In the genomic region with DNA sequence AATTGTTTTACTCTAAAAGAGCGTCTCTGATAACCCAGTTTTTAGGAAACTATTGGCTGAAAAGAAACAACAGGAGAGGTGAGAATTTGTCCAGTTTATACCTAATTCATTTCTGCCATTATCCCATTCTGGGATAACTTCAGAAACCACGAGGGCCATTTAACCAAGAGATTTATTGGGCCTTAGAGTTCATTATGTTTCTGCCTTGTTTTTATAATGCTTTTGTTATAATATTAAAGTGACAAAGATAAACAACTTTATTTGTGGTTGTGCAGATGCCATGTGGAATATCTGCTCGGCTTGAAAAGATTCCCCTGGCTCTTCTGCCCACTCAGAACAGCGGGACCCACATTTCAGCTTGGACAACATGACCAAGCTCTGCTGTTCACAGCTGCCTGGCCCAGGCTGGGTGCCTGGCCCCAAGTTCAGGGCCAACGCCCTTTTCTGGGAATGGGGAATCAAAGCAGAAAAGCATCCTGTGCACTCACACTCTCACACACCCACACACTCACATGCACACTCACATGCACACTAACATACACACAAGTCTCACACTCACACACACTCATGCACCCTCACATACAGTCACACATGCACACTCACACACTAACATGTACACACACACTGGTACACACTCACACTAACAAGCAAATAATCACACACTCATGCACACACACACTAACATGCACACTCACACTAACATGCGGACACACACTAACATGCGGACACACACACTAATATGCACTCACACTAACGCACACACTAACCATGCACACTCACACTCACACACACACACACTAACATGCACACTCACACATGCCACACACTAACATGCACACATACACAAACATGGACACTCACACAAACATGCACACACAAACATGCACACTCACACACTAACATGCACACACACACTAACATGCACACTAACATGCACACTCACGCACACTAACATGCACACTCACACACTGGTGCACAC, we compare ENCODE assay signal across 8 cellular contexts.
DNase-seq lines count a peak whose midpoint lies in the region; ATAC-seq and TF ChIP-seq lines count a peak whose summit lies in the region.
"Had no signal": no experiment of that assay in that cellular context is flagged by ENCODE, and none has a peak within 500 bp of the region (broad histone marks: within the 10 kb centered on the region; RNA-seq: fewer than 3 reads in every experiment).

No MANE protein-coding gene starts in this region.

- H3K27me3 ChIP-seq in smooth muscle cell (ENCODE audit: low read depth) = no peaks in the 10 kb centered on the region

- TF ChIP-seq CTCF in HEK293 (tag by site-specific recombination; IDR thresholded peaks at IDR 0.05) (no peak), fibroblast of the aortic adventitia (IDR thresholded peaks at IDR 0.05; ENCODE audit: insufficient read depth, low read length) (no peak), smooth muscle cell (IDR thresholded peaks at IDR 0.05; ENCODE audit: borderline replicate concordance, insufficient read depth, poor library complexity, severe bottlenecking) (no peak)

- H3K36me3 ChIP-seq in HEK293 (ENCODE audit: control insufficient read depth in 2 of 2, insufficient read depth in 1 of 2, low read length in 2 of 2) (no peaks in the 10 kb centered on the region), smooth muscle cell (ENCODE audit: low read depth) (no peaks in the 10 kb centered on the region)

- no peaks in the 10 kb centered on the region for H4K20me1 ChIP-seq in smooth muscle cell (ENCODE audit: low read depth)

- 57% methylated on average over 9 of the region's 9 CpGs for WGBS in smooth muscle cell (ENCODE audit: low lambda C conversion rate)

- POLR2A ChIA-PET in HEK293 (lab: Yijun Ruan, JAX) = interaction anchor here (0.9 to 2.4 kb wide), 2 partner anchors 49 to 87 kb away, joined by 3 to 9 read pairs; partner anchors contain the start of gene NEDD9
- POLR2A ChIA-PET in activated CD4-positive, alpha-beta memory T cell treated with anti-CD3 and anti-CD28 coated beads for 36 hours (lab: Charles Lee) = interaction anchor here (0.8 to 1.5 kb wide), 9 partner anchors 11 to 141 kb away, joined by 3 to 14 read pairs (median 3); partner anchors contain the start of gene NEDD9

- peaks cover 31% of the 10 kb centered on the region for H3K36me3 Mint-ChIP-seq in activated CD4-positive, alpha-beta memory T cell treated with anti-CD3 and anti-CD28 coated beads for 36 hours

- peaks cover 33% of the 10 kb centered on the region for H3F3A ChIP-seq in smooth muscle cell (ENCODE audit: low read depth)

- H3K4me3 ChIP-seq in HEK293 (ENCODE audit: low read depth, low read length) = no peak overlapping the region
- no peak overlapping the region for H3K4me3 ChIP-seq in fibroblast of the aortic adventitia (ENCODE audit: low read depth, low read length)
- no peak overlapping the region for H3K4me3 ChIP-seq in smooth muscle cell

- H3K4me3 Mint-ChIP-seq in activated CD4-positive, alpha-beta memory T cell treated with anti-CD3 and anti-CD28 coated beads for 36 hours = no peak overlapping the region

- peak overlapping the region; percentile 65 for H3K4me2 ChIP-seq in smooth muscle cell

- peak overlapping the region; percentile 92 for H3K27ac Mint-ChIP-seq in activated CD4-positive, alpha-beta memory T cell treated with anti-CD3 and anti-CD28 coated beads for 36 hours

- no peaks in the 10 kb centered on the region for H3K27me3 Mint-ChIP-seq in activated CD4-positive, alpha-beta memory T cell treated with anti-CD3 and anti-CD28 coated beads for 36 hours

- peaks cover 73% of the 10 kb centered on the region for H3K4me1 Mint-ChIP-seq in activated CD4-positive, alpha-beta memory T cell treated with anti-CD3 and anti-CD28 coated beads for 36 hours (ENCODE audit: low read depth)

- no peak for ATAC-seq in GM18511 (IDR thresholded peaks at IDR 0.05; ENCODE audit: unreplicated experiment)
- ATAC-seq in GM18909 (IDR thresholded peaks at IDR 0.05; ENCODE audit: poor library complexity, unreplicated experiment) = no peak

- H3K9me3 ChIP-seq in HEK293 (ENCODE audit: control insufficient read depth, insufficient read depth, low read depth, low read length) (no peaks in the 10 kb centered on the region), smooth muscle cell (replicated peaks; ENCODE audit: low read depth) (no peaks in the 10 kb centered on the region)

- intact Hi-C loops in activated CD4-positive, alpha-beta memory T cell treated with anti-CD3 and anti-CD28 coated beads for 36 hours (cut with micrococcal nuclease) = loop anchor here (1.0 kb wide), 11 partner anchors 28 to 481 kb away; partner anchors contain the start of genes MAK and NEDD9

- H3K79me2 ChIP-seq in smooth muscle cell (ENCODE audit: low read depth) = no peaks in the 10 kb centered on the region

- H3K27ac ChIP-seq in HEK293 (ENCODE audit: extremely low read depth, low read depth, low read length) = 0 out of 2 replicates have a peak overlapping the region, but pooled peaks have one; percentile 34
- peak overlapping the region; percentile 99 for H3K27ac ChIP-seq in smooth muscle cell (ENCODE audit: low read depth)

- peak overlapping the region; percentile 90 for H3K9ac ChIP-seq in smooth muscle cell (ENCODE audit: low read depth)

- H2AFZ ChIP-seq in smooth muscle cell (ENCODE audit: low read depth) = no peak overlapping the region

- no peak for DNase-seq in activated CD4-positive, alpha-beta memory T cell treated with anti-CD3 and anti-CD28 coated beads for 36 hours
- peak; percentile 17 for DNase-seq in fibroblast of the aortic adventitia (ENCODE audit: low read depth)
- no peak for DNase-seq in smooth muscle cell (lab: John Stamatoyannopoulos, UW; ENCODE audit: unreplicated experiment)
- DNase-seq in stimulated activated CD4-positive, alpha-beta T cell treated with anti-CD3 and anti-CD28 coated beads, Interleukin-4, amount 100 ng/mL, for 4 hours = no peak
- DNase-seq: NCI-H187 treated with DMSO at 0.1 percent for 48 hours had no signal

- CTCF ChIA-PET in HEK293 (lab: Yijun Ruan, JAX) = interaction anchor here (0.7 to 1.0 kb wide), 2 partner anchors 174 to 177 kb away, joined by 3 to 4 read pairs; no protein-coding TSS in a partner anchor
- CTCF ChIA-PET in activated CD4-positive, alpha-beta memory T cell treated with anti-CD3 and anti-CD28 coated beads for 36 hours (lab: Charles Lee) = interaction anchor here (0.6 to 1.6 kb wide), 10 partner anchors 24 to 176 kb away, joined by 3 to 7 read pairs (median 3); partner anchors contain the start of gene NEDD9

- H3K4me1 ChIP-seq in HEK293 (ENCODE audit: control insufficient read depth, insufficient read depth, low read length) (peaks cover 11% of the 10 kb centered on the region), smooth muscle cell (ENCODE audit: low read depth) (peaks cover 10% of the 10 kb centered on the region)

- no peaks in the 10 kb centered on the region for H3K9me3 Mint-ChIP-seq in activated CD4-positive, alpha-beta memory T cell treated with anti-CD3 and anti-CD28 coated beads for 36 hours

TF ChIP-seq in HEK293, 187 proteins besides CTCF, POLR2A, EP300 and RAD21 (continues in another document):
- TF ChIP-seq ZNF521 (tag by site-specific recombination; IDR thresholded peaks at IDR 0.05) (peak; percentile 18; the same call in 1 of the 2 replicates), ZFP3 (tag by site-specific recombination; IDR thresholded peaks at IDR 0.05; ENCODE audit: low read depth) (no peak), ZNF76 (tag by site-specific recombination; IDR thresholded peaks at IDR 0.05; ENCODE audit: borderline replicate concordance, low read depth) (no peak), ZNF473 (tag by site-specific recombination; IDR thresholded peaks at IDR 0.05) (no peak), ZNF544 (tag by site-specific recombination; IDR thresholded peaks at IDR 0.05) (no peak), TCF7L2 (IDR thresholded peaks at IDR 0.05; ENCODE audit: borderline replicate concordance, low read depth, low read length) (no peak), ZNF311 (tag by site-specific recombination; IDR thresholded peaks at IDR 0.05; ENCODE audit: borderline replicate concordance) (peak; percentile 88; the same call in 1 of the 2 replicates), HOXC10 (CRISPR knock-in tag; IDR thresholded peaks at IDR 0.05) (no peak), ZFP69B (tag by site-specific recombination; IDR thresholded peaks at IDR 0.05) (0 out of 2 replicates have a peak, but pooled peaks have one; percentile 17), SCRT2 (tag by site-specific recombination; IDR thresholded peaks at IDR 0.05) (no peak), ZNF221 (tag by site-specific recombination; IDR thresholded peaks at IDR 0.05; ENCODE audit: borderline replicate concordance) (no peak), ZSCAN23 (tag by site-specific recombination; IDR thresholded peaks at IDR 0.05) (no peak), SALL2 (tag by site-specific recombination; IDR thresholded peaks at IDR 0.05; ENCODE audit: borderline replicate concordance) (no peak), ZNF138 (tag by site-specific recombination; IDR thresholded peaks at IDR 0.05; ENCODE audit: borderline replicate concordance) (no peak)
- TF ChIP-seq, protein P1, sequence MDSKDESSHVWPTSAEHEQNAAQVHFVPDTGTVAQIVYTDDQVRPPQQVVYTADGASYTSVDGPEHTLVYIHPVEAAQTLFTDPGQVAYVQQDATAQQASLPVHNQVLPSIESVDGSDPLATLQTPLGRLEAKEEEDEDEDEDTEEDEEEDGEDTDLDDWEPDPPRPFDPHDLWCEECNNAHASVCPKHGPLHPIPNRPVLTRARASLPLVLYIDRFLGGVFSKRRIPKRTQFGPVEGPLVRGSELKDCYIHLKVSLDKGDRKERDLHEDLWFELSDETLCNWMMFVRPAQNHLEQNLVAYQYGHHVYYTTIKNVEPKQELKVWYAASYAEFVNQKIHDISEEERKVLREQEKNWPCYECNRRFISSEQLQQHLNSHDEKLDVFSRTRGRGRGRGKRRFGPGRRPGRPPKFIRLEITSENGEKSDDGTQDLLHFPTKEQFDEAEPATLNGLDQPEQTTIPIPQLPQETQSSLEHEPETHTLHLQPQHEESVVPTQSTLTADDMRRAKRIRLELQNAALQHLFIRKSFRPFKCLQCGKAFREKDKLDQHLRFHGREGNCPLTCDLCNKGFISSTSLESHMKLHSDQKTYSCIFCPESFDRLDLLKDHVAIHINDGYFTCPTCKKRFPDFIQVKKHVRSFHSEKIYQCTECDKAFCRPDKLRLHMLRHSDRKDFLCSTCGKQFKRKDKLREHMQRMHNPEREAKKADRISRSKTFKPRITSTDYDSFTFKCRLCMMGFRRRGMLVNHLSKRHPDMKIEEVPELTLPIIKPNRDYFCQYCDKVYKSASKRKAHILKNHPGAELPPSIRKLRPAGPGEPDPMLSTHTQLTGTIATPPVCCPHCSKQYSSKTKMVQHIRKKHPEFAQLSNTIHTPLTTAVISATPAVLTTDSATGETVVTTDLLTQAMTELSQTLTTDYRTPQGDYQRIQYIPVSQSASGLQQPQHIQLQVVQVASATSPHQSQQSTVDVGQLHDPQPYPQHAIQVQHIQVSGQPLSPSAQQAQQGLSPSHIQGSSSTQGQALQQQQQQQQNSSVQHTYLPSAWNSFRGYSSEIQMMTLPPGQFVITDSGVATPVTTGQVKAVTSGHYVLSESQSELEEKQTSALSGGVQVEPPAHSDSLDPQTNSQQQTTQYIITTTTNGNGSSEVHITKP (tag by site-specific recombination; IDR thresholded peaks at IDR 0.05) = no peak
